In genomic region chr16:30921748-30922419, GRCh38 we compare ENCODE assay signal across 1 cellular context.
TF ChIP-seq lines count a peak whose summit lies in the region.

No MANE protein-coding gene starts in this region.

TF ChIP-seq in HEK293, 187 proteins besides CTCF, POLR2A, EP300 and RAD21 (continued from another document and continues in another):
- 0 out of 2 replicates have a peak, but pooled peaks have one; percentile 49 for TF ChIP-seq PATZ1 (tag by site-specific recombination; IDR thresholded peaks at IDR 0.05)
- 0 out of 2 replicates have a peak, but pooled peaks have one; percentile 18 for TF ChIP-seq ZNF184 (tag by site-specific recombination; IDR thresholded peaks at IDR 0.05)
- peak; percentile 97 for TF ChIP-seq ZBTB17 (tag by site-specific recombination; IDR thresholded peaks at IDR 0.05)
- TF ChIP-seq KLF9 (tag by site-specific recombination; IDR thresholded peaks at IDR 0.05; ENCODE audit: low read depth): peak; percentile 99
- no peak for TF ChIP-seq ZNF837 (tag by site-specific recombination; IDR thresholded peaks at IDR 0.05)
- TF ChIP-seq ZNF580 (tag by site-specific recombination; IDR thresholded peaks at IDR 0.05): peak; percentile 52
- TF ChIP-seq BCL11A (tag by site-specific recombination; IDR thresholded peaks at IDR 0.05; ENCODE audit: low read depth): no peak
- TF ChIP-seq TSHZ1 (tag by site-specific recombination; IDR thresholded peaks at IDR 0.05; ENCODE audit: borderline replicate concordance): 0 out of 2 replicates have a peak, but pooled peaks have one; percentile 5
- no peak; the same call in 1 of the 2 replicates for TF ChIP-seq PRDM4 (tag by site-specific recombination; IDR thresholded peaks at IDR 0.05)
- peak; percentile 93 for TF ChIP-seq BCL6B (tag by site-specific recombination; IDR thresholded peaks at IDR 0.05)
- TF ChIP-seq ZNF335 (tag by site-specific recombination; conservative IDR thresholded peaks at IDR 0.05): peak; percentile 83
- TF ChIP-seq ZNF654 (tag by site-specific recombination; IDR thresholded peaks at IDR 0.05; ENCODE audit: low read depth): peak; percentile 73
- TF ChIP-seq ZNF704 (tag by site-specific recombination; IDR thresholded peaks at IDR 0.05): no peak
- TF ChIP-seq INSM2 (tag by site-specific recombination; IDR thresholded peaks at IDR 0.05): peak; percentile 48; the same call in 1 of the 2 replicates
- TF ChIP-seq ZNF600 (tag by site-specific recombination; IDR thresholded peaks at IDR 0.05): 0 out of 2 replicates have a peak, but pooled peaks have one; percentile 10
- TF ChIP-seq ATF2 (tag by site-specific recombination; IDR thresholded peaks at IDR 0.05; ENCODE audit: low read depth): no peak
- TF ChIP-seq GFI1B (tag by site-specific recombination; IDR thresholded peaks at IDR 0.05): peak; percentile 34; the same call in 1 of the 2 replicates
- peak; percentile 95 for TF ChIP-seq PRDM1 (tag by site-specific recombination; IDR thresholded peaks at IDR 0.05)
- peak; percentile 31 for TF ChIP-seq ZNF366 (tag by site-specific recombination; conservative IDR thresholded peaks at IDR 0.05)
- peak; percentile 100 for TF ChIP-seq MZF1 (tag by site-specific recombination; IDR thresholded peaks at IDR 0.05; ENCODE audit: borderline replicate concordance)
- no peak for TF ChIP-seq ZNF132 (tag by site-specific recombination; IDR thresholded peaks at IDR 0.05; ENCODE audit: borderline replicate concordance)
- peak; percentile 52; the same call in 1 of the 2 replicates for TF ChIP-seq ZSCAN5A (tag by site-specific recombination; IDR thresholded peaks at IDR 0.05)
- TF ChIP-seq ZNF239 (tag by site-specific recombination; IDR thresholded peaks at IDR 0.05): 0 out of 2 replicates have a peak, but pooled peaks have one; percentile 27
- TF ChIP-seq ZNF211 (tag by site-specific recombination; IDR thresholded peaks at IDR 0.05; ENCODE audit: low read depth): no peak
- peak; percentile 50 for TF ChIP-seq ZBTB7A (tag by site-specific recombination; IDR thresholded peaks at IDR 0.05; ENCODE audit: low read depth)
- TF ChIP-seq ZNF404 (tag by site-specific recombination; IDR thresholded peaks at IDR 0.05): 0 out of 2 replicates have a peak, but pooled peaks have one; percentile 11
- TF ChIP-seq ZNF518A (tag by site-specific recombination; conservative IDR thresholded peaks at IDR 0.05; ENCODE audit: low read depth): no peak
- peak; percentile 28 for TF ChIP-seq YY1 (tag by site-specific recombination; IDR thresholded peaks at IDR 0.05)
- TF ChIP-seq ZSCAN23 (tag by site-specific recombination; IDR thresholded peaks at IDR 0.05): 0 out of 2 replicates have a peak, but pooled peaks have one; percentile 3
- TF ChIP-seq ZSCAN4 (tag by site-specific recombination; IDR thresholded peaks at IDR 0.05): 0 out of 2 replicates have a peak, but pooled peaks have one; percentile 48
- TF ChIP-seq REPIN1 (tag by site-specific recombination; IDR thresholded peaks at IDR 0.05; ENCODE audit: low read depth): 0 out of 2 replicates have a peak, but pooled peaks have one; percentile 19
